In genomic region chr13:110797230-110797877, GRCh38 we compare ENCODE assay signal across 21 cellular contexts.
A peak's percentile ranks its signal among the peaks of the same experiment; 100 is the strongest.
DNase-seq lines count a peak whose midpoint lies in the region; ATAC-seq, FAIRE-seq and TF ChIP-seq lines count a peak whose summit lies in the region.
"Had no signal": no experiment of that assay in that cellular context is flagged by ENCODE, and none has a peak within 500 bp of the region (broad histone marks: within the 10 kb centered on the region; RNA-seq: fewer than 3 reads in every experiment).

No MANE protein-coding gene starts in this region.

- H3K9me3 ChIP-seq in MG63: no peaks in the 10 kb centered on the region
- H3K9me3 ChIP-seq in WERI-Rb-1 (ENCODE audit: severe bottlenecking): peaks cover 18% of the 10 kb centered on the region

- no peak for TF ChIP-seq POLR2A in H54 (IDR thresholded peaks at IDR 0.05; ENCODE audit: low read depth, low read length)
- TF ChIP-seq POLR2A in GM18505 (IDR thresholded peaks at IDR 0.05; ENCODE audit: borderline replicate concordance, extremely low read depth, insufficient read depth, insufficient read length): no peak

- no peak overlapping the region for H2BK15ac ChIP-seq in mesendoderm (replicated peaks; ENCODE audit: low read depth)

- no peak overlapping the region for H2BK120ac ChIP-seq in mesendoderm (ENCODE audit: low read depth, low read length)

- no peak overlapping the region for H4K5ac ChIP-seq in mesendoderm (ENCODE audit: low read length)

- no peak overlapping the region for H3K9ac ChIP-seq in mesendoderm (ENCODE audit: low read length)

- no peak overlapping the region for H3K18ac ChIP-seq in mesendoderm (ENCODE audit: low read length)

- H3K27ac Mint-ChIP-seq in activated CD4-positive, alpha-beta T cell treated with anti-CD3 and anti-CD28 coated beads, Interleukin-2, amount 10 ng/mL, durations not matched to agents 24 days and 14 days: no peak overlapping the region
- H3K27ac Mint-ChIP-seq: activated CD4-positive, alpha-beta T cell treated with anti-CD3 and anti-CD28 coated beads for 36 hours; activated naive CD4-positive, alpha-beta T cell treated with anti-CD3 and anti-CD28 coated beads, Interleukin-2, amount 10 ng/mL, durations not matched to agents 7 days and 5 days; CD14-positive monocyte; dendritic cell treated with granulocyte-macrophage colony-stimulating factor and Interleukin-4, amounts not matched to agents 40 ng/mL and 50 ng/mL, for 4 days had no signal

- no peak overlapping the region for H3K4me3 Mint-ChIP-seq in activated CD4-positive, alpha-beta T cell treated with anti-CD3 and anti-CD28 coated beads, Interleukin-2, amount 10 ng/mL, durations not matched to agents 24 days and 14 days
- H3K4me3 Mint-ChIP-seq: activated CD4-positive, alpha-beta T cell treated with anti-CD3 and anti-CD28 coated beads for 36 hours; activated naive CD4-positive, alpha-beta T cell treated with anti-CD3 and anti-CD28 coated beads, Interleukin-2, amount 10 ng/mL, durations not matched to agents 7 days and 5 days; CD14-positive monocyte; dendritic cell treated with granulocyte-macrophage colony-stimulating factor and Interleukin-4, amounts not matched to agents 40 ng/mL and 50 ng/mL, for 4 days; neural crest cell had no signal

- H3K56ac ChIP-seq in mesendoderm (ENCODE audit: low read length): no peak overlapping the region

- no peak overlapping the region for H2BK5ac ChIP-seq in mesendoderm (ENCODE audit: low read length)

- peaks cover 11% of the 10 kb centered on the region for H3K9me3 Mint-ChIP-seq in activated CD4-positive, alpha-beta T cell treated with anti-CD3 and anti-CD28 coated beads, Interleukin-2, amount 10 ng/mL, durations not matched to agents 24 days and 14 days

- H3K36me3 ChIP-seq in MG63 (no peaks in the 10 kb centered on the region), WERI-Rb-1 (no peaks in the 10 kb centered on the region), mesendoderm (ENCODE audit: control insufficient read depth, insufficient read depth, low read length) (no peaks in the 10 kb centered on the region)
- H3K36me3 ChIP-seq: cardiac muscle cell had no signal

- DNase-seq in H54 (ENCODE audit: insufficient read length, low spot score) (no peak), MG63 (peak; percentile 65), WERI-Rb-1 (no peak), mesendoderm (peak; percentile 19), LoVo (ENCODE audit: low spot score) (no peak)
- no peak for DNase-seq in activated CD4-positive, alpha-beta T cell treated with anti-CD3 and anti-CD28 coated beads, Interleukin-2, amount 10 ng/mL, durations not matched to agents 24 days and 14 days
- DNase-seq: activated CD4-positive, alpha-beta T cell treated with anti-CD3 and anti-CD28 coated beads for 36 hours; activated naive CD4-positive, alpha-beta T cell treated with anti-CD3 and anti-CD28 coated beads, Interleukin-2, amount 10 ng/mL, durations not matched to agents 7 days and 5 days; GOT3; hippocampal formation; IMR-90; NCI-H1930; NCI-H510A; posterior cingulate gyrus; SHP77 had no signal

- H3K27ac ChIP-seq in WERI-Rb-1: no peak overlapping the region
- no peak overlapping the region for H3K27ac ChIP-seq in mesendoderm (ENCODE audit: low read depth, low read length)
- H3K27ac ChIP-seq: cardiac muscle cell, HL-60 had no signal

- H3K23ac ChIP-seq in mesendoderm (ENCODE audit: low read length): no peak overlapping the region

- no peaks in the 10 kb centered on the region for H3K36me3 Mint-ChIP-seq in activated CD4-positive, alpha-beta T cell treated with anti-CD3 and anti-CD28 coated beads, Interleukin-2, amount 10 ng/mL, durations not matched to agents 24 days and 14 days (ENCODE audit: low read depth)
- H3K36me3 Mint-ChIP-seq: activated naive CD4-positive, alpha-beta T cell treated with anti-CD3 and anti-CD28 coated beads, Interleukin-2, amount 10 ng/mL, durations not matched to agents 7 days and 5 days; CD14-positive monocyte had no signal

- H3K27me3 Mint-ChIP-seq in activated CD4-positive, alpha-beta T cell treated with anti-CD3 and anti-CD28 coated beads, Interleukin-2, amount 10 ng/mL, durations not matched to agents 24 days and 14 days: peaks cover 26% of the 10 kb centered on the region

- peaks cover 3% of the 10 kb centered on the region for H3K4me1 ChIP-seq in mesendoderm (ENCODE audit: control insufficient read depth, low read depth, low read length)

- intact Hi-C loops in activated CD4-positive, alpha-beta T cell treated with anti-CD3 and anti-CD28 coated beads, Interleukin-2, amount 10 ng/mL, durations not matched to agents 24 days and 14 days (cut with micrococcal nuclease): no loop called here

- H3K79me2 ChIP-seq in mesendoderm (ENCODE audit: control insufficient read depth, insufficient read depth, low read length): no peaks in the 10 kb centered on the region

- FAIRE-seq in H54 (lab: Jason Lieb, UNC): peak; percentile 6

- TF ChIP-seq CTCF in WERI-Rb-1 (IDR thresholded peaks at IDR 0.05; ENCODE audit: low read depth, low read length): 0 out of 2 replicates have a peak, but pooled peaks have one; percentile 3

- no peak overlapping the region for H2AK5ac ChIP-seq in mesendoderm (ENCODE audit: low read length)

- H3K79me1 ChIP-seq in mesendoderm (ENCODE audit: low read length): no peaks in the 10 kb centered on the region

- H3K4me2 ChIP-seq in mesendoderm (ENCODE audit: low read length): no peak overlapping the region

- no CpG with 5 or more reads among the region's 9 CpGs for WGBS in mesendoderm (ENCODE audit: extremely low coverage, insufficient coverage, low lambda C conversion rate)

- H3K4me1 Mint-ChIP-seq in activated CD4-positive, alpha-beta T cell treated with anti-CD3 and anti-CD28 coated beads, Interleukin-2, amount 10 ng/mL, durations not matched to agents 24 days and 14 days: peaks cover 8% of the 10 kb centered on the region

- no peak overlapping the region for H3K4ac ChIP-seq in mesendoderm (ENCODE audit: low read depth, low read length)

- H3K4me3 ChIP-seq in MG63 (no peak overlapping the region), WERI-Rb-1 (ENCODE audit: low read depth, low read length) (no peak overlapping the region), mesendoderm (ENCODE audit: low read length) (no peak overlapping the region)
- H3K4me3 ChIP-seq: cardiac muscle cell had no signal

- ATAC-seq in GM18505 (IDR thresholded peaks at IDR 0.05; ENCODE audit: unreplicated experiment): no peak
- ATAC-seq: activated CD4-positive, alpha-beta T cell treated with anti-CD3 and anti-CD28 coated beads for 36 hours had no signal

- no peak overlapping the region for H4K8ac ChIP-seq in mesendoderm (ENCODE audit: low read depth, low read length)

- H3K27me3 ChIP-seq in MG63 (no peaks in the 10 kb centered on the region), WERI-Rb-1 (ENCODE audit: insufficient read depth, low read depth, severe bottlenecking) (peaks cover 8% of the 10 kb centered on the region), mesendoderm (ENCODE audit: insufficient read depth, low read length, poor library complexity) (no peaks in the 10 kb centered on the region)

Comparison
In these comparisons a context has a peak if more than half of its experiments do, and no peak if none do; other contexts are left out.
1. DNase-seq: peak in MG63 (single experiment) and mesendoderm (single experiment); none in H54 (single experiment), WERI-Rb-1 (single experiment), LoVo (single experiment) and activated CD4-positive, alpha-beta T cell treated with anti-CD3 and anti-CD28 coated beads, Interleukin-2, amount 10 ng/mL, durations not matched to agents 24 days and 14 days (single experiment).